In genomic region chr9:20664501-20664900, GRCh38 we compare ENCODE assay signal across 13 cellular contexts. TPM values are rescaled to one million over a fixed set of nuclear protein-coding genes. Genes with fewer than 3 reads are reported as not detected.
DNase-seq lines count a peak whose midpoint lies in the region; ATAC-seq and TF ChIP-seq lines count a peak whose summit lies in the region.
"Had no signal": no experiment of that assay in that cellular context is flagged by ENCODE, and none has a peak within 500 bp of the region (broad histone marks: within the 10 kb centered on the region; RNA-seq: fewer than 3 reads in every experiment).

No MANE protein-coding gene starts in this region.

- H2BK20ac ChIP-seq in H9 (ENCODE audit: low read depth, low read length, poor library complexity, severe bottlenecking), result no peak overlapping the region

- H3K27ac ChIP-seq in H9 (ENCODE audit: insufficient read length, low read depth, low read length), result no peak overlapping the region
- H3K27ac ChIP-seq in iPS DF 6.9 (ENCODE audit: low read length), result no peak overlapping the region
- H3K27ac ChIP-seq in neural progenitor cell, result peak overlapping the region; percentile 35
- H3K27ac ChIP-seq: BLaER1 treated with 17β-estradiol and CSF1 and Interleukin-3, amounts not matched to agents 10 nM and 100 nM had no signal

- H2BK12ac ChIP-seq in H9 (ENCODE audit: insufficient read length, low read depth, low read length), result no peak overlapping the region

- H3K4me2 ChIP-seq in H9 (ENCODE audit: insufficient read depth, insufficient read length, low read length) (no peak overlapping the region), neural progenitor cell (peak overlapping the region; percentile 47)
- H3K4me2 ChIP-seq: BLaER1 treated with 17β-estradiol and CSF1 and Interleukin-3, amounts not matched to agents 10 nM and 100 nM had no signal

- H3K4me3 ChIP-seq in NT2/D1 (ENCODE audit: insufficient read length, low read depth), result no peak overlapping the region
- H3K4me3 ChIP-seq in iPS DF 6.9 (ENCODE audit: low read length), result no peak overlapping the region
- H3K4me3 ChIP-seq in neural progenitor cell, result no peak overlapping the region
- H3K4me3 ChIP-seq: BLaER1 treated with 17β-estradiol and CSF1 and Interleukin-3, amounts not matched to agents 10 nM and 100 nM had no signal

- peaks cover 2% of the 10 kb centered on the region for H3K79me1 ChIP-seq in H9 (ENCODE audit: insufficient read depth, low read depth, low read length, poor library complexity, severe bottlenecking)

- no peak overlapping the region for H3K56ac ChIP-seq in H9 (ENCODE audit: insufficient read length, low read depth, low read length)

- peaks cover 10% of the 10 kb centered on the region; the same call in 1 of the 2 replicates for H3K79me2 ChIP-seq in H9 (ENCODE audit: insufficient read depth, low read length)
- H3K79me2 ChIP-seq in neural progenitor cell (ENCODE audit: low read depth), result peaks cover 99% of the 10 kb centered on the region

- no peak overlapping the region for H4K8ac ChIP-seq in H9 (replicated peaks; ENCODE audit: insufficient read length, low read depth, low read length)

- no peak overlapping the region for H2BK15ac ChIP-seq in H9 (ENCODE audit: low read depth, low read length)

- no peak for ATAC-seq in GM19455 (IDR thresholded peaks at IDR 0.05; ENCODE audit: unreplicated experiment)
- ATAC-seq: CD8-positive, alpha-beta T cell; GM12878 had no signal

- H3K23ac ChIP-seq in H9 (ENCODE audit: insufficient read length, low read depth, low read length), result no peak overlapping the region

- no peak overlapping the region for H3K18ac ChIP-seq in H9 (ENCODE audit: insufficient read length, low read depth, low read length)

- H3K27me3 Mint-ChIP-seq in H9 (ENCODE audit: low read depth), result no peaks in the 10 kb centered on the region
- H3K27me3 Mint-ChIP-seq in neural progenitor cell (ENCODE audit: insufficient read depth, low read depth), result no peaks in the 10 kb centered on the region

- peaks cover 2% of the 10 kb centered on the region for H3K23me2 ChIP-seq in H9 (ENCODE audit: insufficient read length, low read depth, low read length, poor library complexity, severe bottlenecking)

- H4K91ac ChIP-seq in H9 (ENCODE audit: insufficient read length, low read depth, low read length), result no peak overlapping the region

- H3K27me3 ChIP-seq in H9 (ENCODE audit: insufficient read depth, low read length) (no peaks in the 10 kb centered on the region), NT2/D1 (ENCODE audit: insufficient read depth, insufficient read length) (no peaks in the 10 kb centered on the region), iPS DF 6.9 (ENCODE audit: control insufficient read depth, insufficient read depth, low read length) (no peaks in the 10 kb centered on the region), neural progenitor cell (no peaks in the 10 kb centered on the region)
- H3K27me3 ChIP-seq: BLaER1 treated with 17β-estradiol and CSF1 and Interleukin-3, amounts not matched to agents 10 nM and 100 nM had no signal

- H3K4me3 Mint-ChIP-seq in H9 (no peak overlapping the region), neural progenitor cell (no peak overlapping the region)
- H3K4me3 Mint-ChIP-seq: B cell; CD8-positive, alpha-beta T cell had no signal

- no peak overlapping the region for H2AK5ac ChIP-seq in H9 (ENCODE audit: insufficient read length, low read length)

- no peak overlapping the region for H3K14ac ChIP-seq in H9 (ENCODE audit: insufficient read depth, low read length)

- H3K9me3 ChIP-seq in H9 (ENCODE audit: control insufficient read depth, low read depth, low read length) (no peaks in the 10 kb centered on the region), NT2/D1 (ENCODE audit: insufficient read depth, low read length) (no peaks in the 10 kb centered on the region), iPS DF 6.9 (ENCODE audit: control insufficient read depth, insufficient read depth, low read length) (no peaks in the 10 kb centered on the region), neural progenitor cell (ENCODE audit: low read depth) (no peaks in the 10 kb centered on the region)
- H3K9me3 ChIP-seq: BLaER1 treated with 17β-estradiol and CSF1 and Interleukin-3, amounts not matched to agents 10 nM and 100 nM had no signal

- DNase-seq in H9, result peak; percentile 54
- peak; percentile 27 for DNase-seq in NT2/D1 (ENCODE audit: low read depth, low spot score)
- DNase-seq in iPS DF 6.9 (ENCODE audit: low read depth, low spot score), result peak; percentile 18
- peak; percentile 42 for DNase-seq in neural progenitor cell (ENCODE audit: low spot score)
- no peak for DNase-seq in NCI-H524 (lab: John Stamatoyannopoulos, UW)
- DNase-seq in SHP77 treated with DMSO at 0.1 percent for 48 hours (lab: John Stamatoyannopoulos, UW), result no peak
- DNase-seq: Calu3; CD8-positive, alpha-beta T cell; DMS79 treated with DMSO at 0.1 percent for 48 hours had no signal

- WGBS in H9 (ENCODE audit: extremely low coverage, insufficient read length, low lambda C conversion rate), result no CpG with 5 or more reads among the region's 3 CpGs
- no CpG with 5 or more reads among the region's 3 CpGs for WGBS in iPS DF 6.9 (ENCODE audit: insufficient coverage, insufficient read length)

- no peaks in the 10 kb centered on the region for H4K20me1 ChIP-seq in H9 (ENCODE audit: control insufficient read depth, insufficient read depth, insufficient read length)
- H4K20me1 ChIP-seq in neural progenitor cell (ENCODE audit: low read depth), result peaks cover 54% of the 10 kb centered on the region
- H4K20me1 ChIP-seq: BLaER1 treated with 17β-estradiol and CSF1 and Interleukin-3, amounts not matched to agents 10 nM and 100 nM had no signal

- no peak overlapping the region for H2BK120ac ChIP-seq in H9 (ENCODE audit: low read depth, low read length, poor library complexity, severe bottlenecking)

- H3K36me3 Mint-ChIP-seq in H9 (ENCODE audit: insufficient read depth in 1 of 3, low read depth in 3 of 3) (peaks cover 0 to 14% (median 5%) of the 10 kb centered on the region in 3 experiments; a peak in 5 of 7 replicates), neural progenitor cell (peaks cover 11% of the 10 kb centered on the region)
- H3K36me3 Mint-ChIP-seq: CD8-positive, alpha-beta T cell had no signal

- H2AFZ ChIP-seq in H9 (ENCODE audit: low read length), result no peak overlapping the region
- H2AFZ ChIP-seq in neural progenitor cell (replicated peaks), result no peak overlapping the region

- H3K9ac ChIP-seq in H9 (ENCODE audit: extremely low read depth, insufficient read length, low read length), result no peak overlapping the region
- no peak overlapping the region for H3K9ac ChIP-seq in NT2/D1 (ENCODE audit: insufficient read length, low read depth)
- no peak overlapping the region for H3K9ac ChIP-seq in neural progenitor cell
- H3K9ac ChIP-seq: BLaER1 treated with 17β-estradiol and CSF1 and Interleukin-3, amounts not matched to agents 10 nM and 100 nM had no signal

- H3K4me1 ChIP-seq in H9 (ENCODE audit: insufficient read depth, low read length) (peaks cover 13% of the 10 kb centered on the region; the same call in 1 of the 2 replicates), NT2/D1 (ENCODE audit: insufficient read depth, insufficient read length) (no peaks in the 10 kb centered on the region), iPS DF 6.9 (ENCODE audit: control insufficient read depth, insufficient read depth, low read length) (no peaks in the 10 kb centered on the region; the same call in 1 of the 2 replicates), neural progenitor cell (peaks cover 55% of the 10 kb centered on the region)
- H3K4me1 ChIP-seq: BLaER1 treated with 17β-estradiol and CSF1 and Interleukin-3, amounts not matched to agents 10 nM and 100 nM had no signal

- H3K27ac Mint-ChIP-seq in H9, result peak overlapping the region in 1 of 3 experiments; percentile 70; a peak in 1 of 7 replicates
- H3K27ac Mint-ChIP-seq in neural progenitor cell, result no peak overlapping the region
- H3K27ac Mint-ChIP-seq: B cell; CD8-positive, alpha-beta T cell had no signal

- H3K4me1 Mint-ChIP-seq in H9, result peaks cover 35 to 56% of the 10 kb centered on the region in 2 experiments
- peaks cover 6% of the 10 kb centered on the region for H3K4me1 Mint-ChIP-seq in neural progenitor cell
- H3K4me1 Mint-ChIP-seq: B cell had no signal

- TF ChIP-seq CTCF in H9 (conservative IDR thresholded peaks at IDR 0.05), result no peak
- TF ChIP-seq CTCF in neural progenitor cell (IDR thresholded peaks at IDR 0.05), result no peak

- H2BK5ac ChIP-seq in H9 (ENCODE audit: insufficient read length, low read length), result no peak overlapping the region

- H4K5ac ChIP-seq in H9 (ENCODE audit: insufficient read length, low read depth, low read length), result no peak overlapping the region

- H3T11ph ChIP-seq in H9 (ENCODE audit: low read length), result no peak overlapping the region

- H3K9me3 Mint-ChIP-seq in H9, result no peaks in the 10 kb centered on the region
- no peaks in the 10 kb centered on the region for H3K9me3 Mint-ChIP-seq in neural progenitor cell
- H3K9me3 Mint-ChIP-seq: CD8-positive, alpha-beta T cell had no signal

- H3K36me3 ChIP-seq in NT2/D1 (ENCODE audit: insufficient read depth, insufficient read length, low read length) (peaks cover 4% of the 10 kb centered on the region), iPS DF 6.9 (ENCODE audit: control insufficient read depth, insufficient read depth, low read length) (no peaks in the 10 kb centered on the region), neural progenitor cell (no peaks in the 10 kb centered on the region)
- H3K36me3 ChIP-seq: BLaER1 treated with 17β-estradiol and CSF1 and Interleukin-3, amounts not matched to agents 10 nM and 100 nM had no signal

- H3K4ac ChIP-seq in H9 (ENCODE audit: low read depth, low read length), result no peak overlapping the region

- H3F3A ChIP-seq in neural progenitor cell (ENCODE audit: low read depth), result peaks cover 39% of the 10 kb centered on the region

RNA-seq across cellular contexts. Expression of gene FOCAD, which starts 19.6 kb away (rescaled TPM):
- total RNA-seq in H9 (2021), result 43.3 and 45.6 TPM in 2 replicates
- 92.9 and 146 TPM in 2 replicates for total RNA-seq in neural progenitor cell (ENCODE audit: low replicate concordance)

RNA-seq across cellular contexts. Expression of gene MLLT3, which starts 42.2 kb away (rescaled TPM):
- total RNA-seq in H9 (2021), result 3.7 and 3.9 TPM in 2 replicates
- total RNA-seq in neural progenitor cell (ENCODE audit: low replicate concordance), result 23.8 and 39.1 TPM in 2 replicates

Comparison
In these comparisons a context has a peak if more than half of its experiments do, and no peak if none do; other contexts are left out.
1. DNase-seq: peak in H9 (single experiment), NT2/D1 (single experiment), iPS DF 6.9 (single experiment) and neural progenitor cell (single experiment); none in NCI-H524 (0 of 2) and SHP77 treated with DMSO at 0.1 percent for 48 hours (single experiment).